Comparison of ENCODE assay signal across 8 cellular contexts in genomic region chr2:172555272-172555521, GRCh38. TPM values are rescaled to one million over a fixed set of nuclear protein-coding genes. Genes with fewer than 3 reads are reported as not detected.
A peak's percentile ranks its signal among the peaks of the same experiment; 100 is the strongest.
DNase-seq lines count a peak whose midpoint lies in the region; ATAC-seq, FAIRE-seq and TF ChIP-seq lines count a peak whose summit lies in the region.

No MANE protein-coding gene starts in this region.

- no peak for TF ChIP-seq EP300 in H1 (IDR thresholded peaks at IDR 0.05; ENCODE audit: borderline replicate concordance in 1 of 2, low read depth in 2 of 2, low read length in 2 of 2)

- peaks cover 33% of the 10 kb centered on the region for H3K4me1 ChIP-seq in Karpas-422 (ENCODE audit: low read length)
- peaks cover 6 to 25% (median 18%) of the 10 kb centered on the region in 4 experiments; a peak in 6 of 7 replicates for H3K4me1 ChIP-seq in H1 (replicated peaks in 1 of 4; ENCODE audit: control insufficient read depth in 3 of 4, insufficient read depth in 4 of 4, low read length in 3 of 4)
- H3K4me1 ChIP-seq in pancreas: peaks cover 4 to 6% (median 5%) of the 10 kb centered on the region in 3 donors

- H2BK20ac ChIP-seq in H1 (ENCODE audit: low read length): no peak overlapping the region

- peak overlapping the region; percentile 91; the same call in 1 of the 2 replicates for H2BK5ac ChIP-seq in H1 (ENCODE audit: low read depth, low read length)

- TF ChIP-seq CTCF in H1 (IDR thresholded peaks at IDR 0.05; ENCODE audit: control extremely low read depth in 1 of 3, insufficient read depth in 1 of 3, low read depth in 1 of 3, low read length in 3 of 3): no peak
- TF ChIP-seq CTCF in pancreas (IDR thresholded peaks at IDR 0.05): no peak

- no peaks in the 10 kb centered on the region for H3K27me3 ChIP-seq in Karpas-422 (ENCODE audit: low read length)
- H3K27me3 ChIP-seq in H1 (replicated peaks in 1 of 4; ENCODE audit: control insufficient read depth in 3 of 4, extremely low read depth in 1 of 4, insufficient read depth in 3 of 4, low read length in 3 of 4): no peaks in the 10 kb centered on the region
- no peaks in the 10 kb centered on the region for H3K27me3 ChIP-seq in pancreas

- H3K79me2 ChIP-seq in Karpas-422 (ENCODE audit: low read length) (peaks cover 91% of the 10 kb centered on the region), H1 (ENCODE audit: control insufficient read depth in 1 of 2, insufficient read depth in 2 of 2, low read length in 2 of 2) (peaks cover 4 to 39% of the 10 kb centered on the region in 2 experiments; a peak in 2 of 4 replicates)

- H3K27ac ChIP-seq in Karpas-422 (ENCODE audit: low read length) (peak overlapping the region; percentile 68), H1 (ENCODE audit: low read depth, low read length) (peak overlapping the region; percentile 94; the same call in 1 of the 2 replicates), pancreas (peak overlapping the region; percentile 85 to 97 (median 94))

- H4K91ac ChIP-seq in H1 (replicated peaks; ENCODE audit: insufficient read length, low read length): peak overlapping the region; percentile 91

- peak; percentile 12 for ATAC-seq in GM19455 (IDR thresholded peaks at IDR 0.05; ENCODE audit: unreplicated experiment)
- ATAC-seq in pancreas: peak in 1 of 4 donors; percentile 44

- H3K14ac ChIP-seq in H1 (ENCODE audit: insufficient read length): no peak overlapping the region

- no peak for TF ChIP-seq POLR2A in H1 (IDR thresholded peaks at IDR 0.05; ENCODE audit: control extremely low read depth in 1 of 2, low read depth in 2 of 2, low read length in 2 of 2)

- peak overlapping the region; percentile 83 for H3K9ac ChIP-seq in Karpas-422 (ENCODE audit: low read length)
- H3K9ac ChIP-seq in H1 (replicated peaks in 1 of 4; ENCODE audit: extremely low read depth in 1 of 4, low read depth in 3 of 4, low read length in 3 of 4): peak overlapping the region; percentile 74 to 95 (median 91)

- H3K4me3 ChIP-seq in Karpas-422 (ENCODE audit: low read length) (peak overlapping the region; percentile 83), H1 (ENCODE audit: extremely low read depth in 1 of 4, insufficient read depth in 2 of 4, low read depth in 3 of 4, low read length in 4 of 4) (peak overlapping the region; percentile 71 to 87 (median 80)), pancreas (peak overlapping the region; percentile 52 to 87 (median 74))

- H2BK12ac ChIP-seq in H1 (ENCODE audit: low read depth, low read length): peak overlapping the region; percentile 95; the same call in 1 of the 2 replicates

- H3K36me3 ChIP-seq in Karpas-422 (ENCODE audit: insufficient read depth, low read length) (peaks cover 9% of the 10 kb centered on the region), H1 (ENCODE audit: control insufficient read depth in 2 of 4, insufficient read depth in 4 of 4, low read length in 3 of 4) (peaks cover 0 to 7% (median 2%) of the 10 kb centered on the region in 4 experiments; a peak in 2 of 8 replicates), pancreas (no peaks in the 10 kb centered on the region)

- peak overlapping the region; percentile 89 for H3K4me2 ChIP-seq in Karpas-422 (ENCODE audit: low read depth, low read length, poor library complexity, severe bottlenecking)
- peak overlapping the region; percentile 73 to 87 for H3K4me2 ChIP-seq in H1 (ENCODE audit: insufficient read depth in 1 of 2, low read depth in 2 of 2, low read length in 2 of 2)

- H4K20me1 ChIP-seq in Karpas-422 (ENCODE audit: insufficient read depth, low read depth, low read length): no peaks in the 10 kb centered on the region
- H4K20me1 ChIP-seq in H1 (replicated peaks in 1 of 2; ENCODE audit: control insufficient read depth in 1 of 2, insufficient read depth in 2 of 2, low read length in 2 of 2): no peaks in the 10 kb centered on the region

- peak overlapping the region; percentile 75 for H4K5ac ChIP-seq in H1 (ENCODE audit: insufficient read length, low read depth, low read length)

- TF ChIP-seq RAD21 in H1 (IDR thresholded peaks at IDR 0.05 in 1 of 2, conservative IDR thresholded peaks at IDR 0.05 in 1 of 2; ENCODE audit: low read depth in 2 of 2, low read length in 2 of 2): no peak

- POLR2A ChIA-PET in H1 (lab: Charles Lee; ENCODE audit: partially characterized antibody): interaction anchor here (0.6 to 2.4 kb wide), 8 partner anchors 9 to 120 kb away, joined by 3 to 8 read pairs (median 5); no protein-coding TSS in a partner anchor

- CTCF ChIA-PET in H1 (lab: Charles Lee; ENCODE audit: partially characterized antibody): no interaction called here

- H2BK15ac ChIP-seq in H1 (ENCODE audit: low read length): 0 out of 2 replicates have a peak overlapping the region, but pooled peaks have one; percentile 88

- no peaks in the 10 kb centered on the region for H3K9me2 ChIP-seq in Karpas-422 (replicated peaks; ENCODE audit: insufficient read depth, low read length)

- H3K18ac ChIP-seq in H1 (ENCODE audit: extremely low read depth, low read length): peak overlapping the region; percentile 100

- H3K23ac ChIP-seq in H1 (ENCODE audit: insufficient read length): no peak overlapping the region

- peaks cover 11% of the 10 kb centered on the region for H3K23me2 ChIP-seq in H1 (ENCODE audit: low read depth, low read length)

- intact Hi-C loops in pancreas (cut with DNase I): no loop called here

- H3K9me3 ChIP-seq in Karpas-422 (ENCODE audit: low read length): no peaks in the 10 kb centered on the region
- H3K9me3 ChIP-seq in H1 (ENCODE audit: insufficient read depth in 2 of 2, low read depth in 1 of 2, low read length in 1 of 2): no peaks in the 10 kb centered on the region
- no peaks in the 10 kb centered on the region for H3K9me3 ChIP-seq in pancreas

- 24% methylated on average over 8 of the region's 8 CpGs; no CpG with 5 or more reads in 1 of the 2 experiments for WGBS in H1 (ENCODE audit: extremely low coverage in 1 of 2, insufficient coverage in 1 of 2, insufficient read length in 1 of 2, insufficient replicate concordance in 2 of 2, low coverage in 1 of 2, low lambda C conversion rate in 2 of 2, missing lambda C conversion rate in 1 of 2), 2 experiments
- WGBS in pancreas, 2 donors: 2% methylated on average over 8 of the region's 8 CpGs

- H4K8ac ChIP-seq in H1 (ENCODE audit: extremely low read depth, insufficient read depth, low read length): peak overlapping the region; percentile 81; the same call in 1 of the 2 replicates

- no peak for FAIRE-seq in H1 (lab: Jason Lieb, UNC)
- no peak for FAIRE-seq in pancreas (lab: Jason Lieb, UNC)

- no peak overlapping the region for H2BK120ac ChIP-seq in H1 (replicated peaks; ENCODE audit: low read depth, low read length)

- DNase-seq in Karpas-422 (no peak), H1 (ENCODE audit: low read depth in 1 of 2, low spot score in 2 of 2) (no peak), pancreas (no peak), NCI-H128 (lab: John Stamatoyannopoulos, UW; ENCODE audit: unreplicated experiment) (no peak), DMS153 (lab: John Stamatoyannopoulos, UW) (no peak), MV-4-11 (lab: John Stamatoyannopoulos, UW) (no peak)
- no peak for DNase-seq in stimulated activated CD4-positive, alpha-beta T cell treated with anti-CD3 and anti-CD28 coated beads, Interleukin-4, amount 100 ng/mL, for 1 hour

- no peak overlapping the region for H3K4ac ChIP-seq in H1 (replicated peaks; ENCODE audit: insufficient read length, low read depth, low read length)

- peak overlapping the region; percentile 76 for H2AFZ ChIP-seq in Karpas-422 (ENCODE audit: low read length)
- peak overlapping the region; percentile 94 for H2AFZ ChIP-seq in H1 (ENCODE audit: low read length)

- peaks cover 3% of the 10 kb centered on the region; the same call in 1 of the 2 replicates for H3K79me1 ChIP-seq in H1 (ENCODE audit: low read depth, low read length)

- peak overlapping the region; percentile 75 for H3K56ac ChIP-seq in H1 (replicated peaks; ENCODE audit: insufficient read length, low read depth, low read length)

- no peak overlapping the region for H2AK5ac ChIP-seq in H1 (ENCODE audit: low read depth, low read length)

TF ChIP-seq in H1, 55 proteins besides CTCF, POLR2A, EP300 and RAD21 (continues in another document):
- TF ChIP-seq E2F6 (IDR thresholded peaks at IDR 0.05) (no peak; the same call in 1 of the 2 replicates), ATF2 (IDR thresholded peaks at IDR 0.05; ENCODE audit: low read length) (no peak), NANOG (IDR thresholded peaks at IDR 0.05; ENCODE audit: insufficient read depth, low read depth, low read length, poor library complexity, severe bottlenecking) (no peak), CBX8 (IDR thresholded peaks at IDR 0.05; ENCODE audit: borderline replicate concordance, low read depth, low read length) (no peak), YY1 (IDR thresholded peaks at IDR 0.05; ENCODE audit: low read depth, low read length) (no peak), HDAC2 (IDR thresholded peaks at IDR 0.05; ENCODE audit: borderline replicate concordance in 1 of 2, low read depth in 2 of 2, low read length in 2 of 2) (no peak)

RNA-seq across cellular contexts. Expression of gene PDK1, which starts 0.7 kb away (rescaled TPM):
- total RNA-seq in Karpas-422 (2014; rRNA removed; shearing (Covaris generic); ENCODE audit: low replicate concordance): 70.2 and 130 TPM in 2 replicates
- total RNA-seq in H1 (2021; fragmentation: NEBNext Ultra II Directional; extraction: Animal tissue kit (Norgen Biotek cat#: 25700)): 18.2 and 18.7 TPM in 2 replicates
- polyA plus RNA-seq in H1 (2011; rRNA removed) (10.7 and 21.9 TPM in 2 replicates), pancreas (1 to 10 TPM; 1.2 to 3.1 TPM)
- polyA plus RNA-seq in H1 (2011; cell fraction: cytosol; rRNA removed): 18.3 TPM
- polyA plus RNA-seq in H1 (2011; cell fraction: nucleus; rRNA removed): 26.8 TPM
- polyA plus RNA-seq in H1 (2012, experiment 1 of 2): 18.4 to 29.1 TPM (median 22.2 TPM) in 4 replicates
- 1.9 TPM for polyA plus RNA-seq in H1 (2012, experiment 2 of 2)
- polyA plus RNA-seq in H1 (2013, experiment 1 of 2): 14.6 TPM
- 13.6 TPM for polyA plus RNA-seq in H1 (2013, experiment 2 of 2)
- 61.6 and 153 TPM in 2 replicates for polyA minus RNA-seq in H1 (2011; rRNA and poly(A)+ RNA removed)
- 30.0 TPM for polyA minus RNA-seq in H1 (2011; cell fraction: cytosol; rRNA and poly(A)+ RNA removed)
- polyA minus RNA-seq in H1 (2011; cell fraction: nucleus; rRNA and poly(A)+ RNA removed): 51.6 TPM
- total RNA-seq in pancreas: 10 to 100 TPM in 1 of 6 donors, 1 to 10 TPM in 5; 5.5 to 12.4 (median 7.9) TPM
